21 cellular contexts compared by ENCODE assay signal in the genomic region with DNA sequence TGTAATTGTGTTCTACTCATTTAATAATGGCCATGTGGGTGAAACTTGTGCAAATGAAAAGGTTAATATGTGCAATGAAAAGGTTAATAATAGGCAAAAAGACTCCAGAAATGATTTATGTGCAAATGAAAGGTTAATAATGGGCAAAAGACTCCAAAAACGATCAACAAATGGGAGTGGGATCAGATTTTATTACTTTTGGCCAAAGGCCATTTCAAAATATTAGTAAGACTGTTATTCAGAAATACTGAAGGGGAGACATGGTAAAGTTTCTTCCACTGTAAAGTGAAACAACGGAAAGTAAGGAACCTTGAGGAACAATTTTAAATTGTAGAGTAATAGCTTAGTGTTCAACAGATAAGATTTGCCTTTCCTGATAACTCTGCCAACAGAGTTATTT.
"Had no signal": no experiment of that assay in that cellular context is flagged by ENCODE, and none has a peak within 500 bp of the region (broad histone marks: within the 10 kb centered on the region; RNA-seq: fewer than 3 reads in every experiment).

No MANE protein-coding gene starts in this region.

- ATAC-seq: gastroesophageal sphincter; left lobe of liver; psoas muscle; stimulated activated naive B cell treated with anti-CD40 and anti-IgM and Interleukin-4, amounts not matched to agents 10 μg/mL and 1 μg/mL and 100 μg/mL, for 72 hours; stimulated activated naive CD8-positive, alpha-beta T cell treated with anti-CD3 and anti-CD28 coated beads, Interleukin-15, amount 100 ng/mL, for 72 hours had no signal

- DNase-seq: dorsolateral prefrontal cortex; effector CD8-positive, alpha-beta T cell; foreskin fibroblast; glutamatergic neuron; islet precursor cell; mesenchymal stem cell; naive B cell; nephron progenitor cell; psoas muscle; retina; stimulated activated CD4-positive, alpha-beta T cell treated with anti-CD3 and anti-CD28 coated beads, Interleukin-2, amount 100 ng/mL, for 24 hours; stimulated activated CD4-positive, alpha-beta T cell treated with anti-CD3 and anti-CD28 coated beads, Interleukin-4, amount 100 ng/mL, for 4 hours; stimulated activated naive B cell treated with anti-CD40 and anti-IgM and Interleukin-4, amounts not matched to agents 10 μg/mL and 1 μg/mL and 100 μg/mL, for 72 hours; stimulated activated naive CD8-positive, alpha-beta T cell treated with anti-CD3 and anti-CD28 coated beads, Interleukin-15, amount 100 ng/mL, for 72 hours; trophoblast cell had no signal

- H3K4me3 ChIP-seq: coronary artery, dorsolateral prefrontal cortex, esophagus muscularis mucosa, gastroesophageal sphincter, lung, psoas muscle had no signal

- H3K27ac ChIP-seq: coronary artery, epithelial cell of prostate, psoas muscle had no signal

- H3K27ac Mint-ChIP-seq: naive B cell; nephron progenitor cell; stimulated activated naive B cell treated with anti-CD40 and anti-IgM and Interleukin-4, amounts not matched to agents 10 μg/mL and 1 μg/mL and 100 μg/mL, for 72 hours; stimulated activated naive CD8-positive, alpha-beta T cell treated with anti-CD3 and anti-CD28 coated beads, Interleukin-15, amount 100 ng/mL, for 72 hours had no signal

- H3K27me3 Mint-ChIP-seq: naive B cell; stimulated activated naive B cell treated with anti-CD40 and anti-IgM and Interleukin-4, amounts not matched to agents 10 μg/mL and 1 μg/mL and 100 μg/mL, for 72 hours; stimulated activated naive CD8-positive, alpha-beta T cell treated with anti-CD3 and anti-CD28 coated beads, Interleukin-15, amount 100 ng/mL, for 72 hours had no signal

- H3K36me3 Mint-ChIP-seq: naive B cell had no signal

- H3K4me1 Mint-ChIP-seq: nephron progenitor cell had no signal

- H3K9me3 Mint-ChIP-seq: naive B cell; nephron progenitor cell; stimulated activated naive B cell treated with anti-CD40 and anti-IgM and Interleukin-4, amounts not matched to agents 10 μg/mL and 1 μg/mL and 100 μg/mL, for 72 hours; stimulated activated naive CD8-positive, alpha-beta T cell treated with anti-CD3 and anti-CD28 coated beads, Interleukin-15, amount 100 ng/mL, for 72 hours had no signal

- H3K9me3 ChIP-seq: esophagus muscularis mucosa, gastroesophageal sphincter, psoas muscle had no signal

- H3K4me3 Mint-ChIP-seq: naive B cell; nephron progenitor cell; stimulated activated naive B cell treated with anti-CD40 and anti-IgM and Interleukin-4, amounts not matched to agents 10 μg/mL and 1 μg/mL and 100 μg/mL, for 72 hours; stimulated activated naive CD8-positive, alpha-beta T cell treated with anti-CD3 and anti-CD28 coated beads, Interleukin-15, amount 100 ng/mL, for 72 hours had no signal

- H3K4me1 ChIP-seq: psoas muscle had no signal

- H3K27me3 ChIP-seq: dorsolateral prefrontal cortex, esophagus muscularis mucosa, gastroesophageal sphincter had no signal
